Comparison of ENCODE assay signal across 9 cellular contexts in the genomic region with DNA sequence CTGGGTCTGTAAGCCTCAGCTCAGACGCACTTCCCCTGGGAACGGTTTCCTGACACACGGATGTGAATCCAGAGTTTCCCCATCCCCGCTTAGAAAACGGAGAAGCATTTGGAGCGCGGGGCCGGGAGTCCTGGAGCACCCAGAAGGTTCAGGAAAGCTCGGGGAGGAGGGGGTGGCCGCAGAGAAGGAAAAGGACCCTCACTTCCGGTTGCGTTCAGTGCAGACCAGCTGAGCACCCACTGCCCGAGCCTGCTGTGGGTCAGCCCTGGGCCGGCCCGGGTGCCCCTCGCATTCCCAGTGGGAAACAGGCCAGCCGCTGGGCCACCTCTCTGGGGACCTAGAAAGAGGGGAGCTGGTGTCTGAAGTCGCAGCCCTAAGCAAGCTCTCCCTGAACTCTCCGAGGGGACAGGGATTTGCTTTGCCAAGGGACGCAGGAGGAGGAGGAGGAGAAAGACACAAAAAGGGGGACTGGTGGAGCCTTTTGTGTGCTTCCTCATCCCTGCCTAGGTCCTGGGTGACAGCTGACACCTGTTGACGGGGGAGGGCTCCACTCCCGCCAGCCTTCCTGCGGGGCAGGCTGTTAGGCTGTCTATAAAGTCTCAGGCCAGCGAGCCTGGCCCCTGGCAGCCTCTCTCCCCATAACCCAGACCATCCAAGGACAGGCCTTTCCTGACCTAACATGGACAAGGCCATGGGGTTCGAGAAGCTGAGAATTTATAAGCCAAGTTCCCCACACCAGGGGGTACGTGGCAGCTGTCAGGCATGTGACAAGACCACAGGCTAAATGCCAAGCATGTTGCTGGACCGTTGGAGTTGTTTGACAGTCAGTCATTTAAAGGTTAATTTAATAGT. TPM values are rescaled to one million over a fixed set of nuclear protein-coding genes. Genes with fewer than 3 reads are reported as not detected.
A peak's percentile ranks its signal among the peaks of the same experiment; 100 is the strongest.
DNase-seq lines count a peak whose midpoint lies in the region; ATAC-seq and TF ChIP-seq lines count a peak whose summit lies in the region.
"Had no signal": no experiment of that assay in that cellular context is flagged by ENCODE, and none has a peak within 500 bp of the region (broad histone marks: within the 10 kb centered on the region; RNA-seq: fewer than 3 reads in every experiment).

No MANE protein-coding gene starts in this region.

- H3K27ac ChIP-seq in WERI-Rb-1 (peak overlapping the region; percentile 13; the same call in 1 of the 2 replicates), cardiac muscle cell (no peak overlapping the region), trophoblast cell (ENCODE audit: low read depth, low read length) (no peak overlapping the region)
- no peak overlapping the region for H3K27ac ChIP-seq in CD8-positive, alpha-beta memory T cell (ENCODE audit: low read depth, low read length)

- H3K9me3 Mint-ChIP-seq in CD8-positive, alpha-beta memory T cell: peaks cover 3 to 7% (median 6%) of the 10 kb centered on the region in 5 donors
- H3K9me3 Mint-ChIP-seq in activated naive CD4-positive, alpha-beta T cell treated with anti-CD3 and anti-CD28 coated beads, Interleukin-2, amount 10 ng/mL, durations not matched to agents 7 days and 5 days: peaks cover 5% of the 10 kb centered on the region

- peak overlapping the region; percentile 85 for H2AFZ ChIP-seq in trophoblast cell (ENCODE audit: insufficient read depth, low read length, poor library complexity)

- peak overlapping the region; percentile 74 for H4K91ac ChIP-seq in trophoblast cell (ENCODE audit: low read depth, low read length)

- H3K14ac ChIP-seq in trophoblast cell (ENCODE audit: low read length): peak overlapping the region; percentile 73

- WGBS in trophoblast cell (ENCODE audit: extremely low coverage, insufficient coverage, insufficient read length): no CpG with 5 or more reads among the region's 27 CpGs

- H3K9ac ChIP-seq in trophoblast cell (ENCODE audit: low read length): peak overlapping the region; percentile 37

- H3K79me1 ChIP-seq in trophoblast cell (ENCODE audit: low read length): peaks cover 13% of the 10 kb centered on the region

- no peak overlapping the region for H2AK5ac ChIP-seq in trophoblast cell (ENCODE audit: low read length)

- peaks cover 7% of the 10 kb centered on the region for H3K79me2 ChIP-seq in trophoblast cell (ENCODE audit: control insufficient read depth, insufficient read depth, low read length, poor library complexity)

- peak overlapping the region; percentile 66 for H2BK120ac ChIP-seq in trophoblast cell (ENCODE audit: insufficient read depth, low read length, poor library complexity)

- H3K4me3 ChIP-seq in WERI-Rb-1 (ENCODE audit: low read depth, low read length): no peak overlapping the region
- peak overlapping the region; percentile 56 for H3K4me3 ChIP-seq in cardiac muscle cell
- H3K4me3 ChIP-seq in trophoblast cell (ENCODE audit: low read depth, low read length): peak overlapping the region; percentile 75
- H3K4me3 ChIP-seq in CD8-positive, alpha-beta memory T cell (ENCODE audit: low read length): no peak overlapping the region

- ATAC-seq in GM19397 (IDR thresholded peaks at IDR 0.05; ENCODE audit: unreplicated experiment): no peak

- peak overlapping the region; percentile 66 for H2BK5ac ChIP-seq in trophoblast cell (ENCODE audit: low read depth, low read length, poor library complexity)

- H3K4me1 ChIP-seq in cardiac muscle cell (ENCODE audit: low read depth) (no peaks in the 10 kb centered on the region), trophoblast cell (ENCODE audit: control insufficient read depth in 1 of 2, insufficient read depth in 2 of 2, low read length in 2 of 2) (peaks cover 6 to 26% of the 10 kb centered on the region in 2 experiments)
- no peaks in the 10 kb centered on the region for H3K4me1 ChIP-seq in CD8-positive, alpha-beta memory T cell (ENCODE audit: insufficient read depth, low read length)

- H3K27ac Mint-ChIP-seq in CD8-positive, alpha-beta memory T cell: no peak overlapping the region
- no peak overlapping the region for H3K27ac Mint-ChIP-seq in activated naive CD4-positive, alpha-beta T cell treated with anti-CD3 and anti-CD28 coated beads, Interleukin-2, amount 10 ng/mL, durations not matched to agents 7 days and 5 days

- H4K8ac ChIP-seq in trophoblast cell (ENCODE audit: low read depth, low read length): peak overlapping the region; percentile 95

- H3K36me3 ChIP-seq in WERI-Rb-1 (no peaks in the 10 kb centered on the region), cardiac muscle cell (no peaks in the 10 kb centered on the region), trophoblast cell (ENCODE audit: control insufficient read depth in 1 of 2, insufficient read depth in 2 of 2, low read length in 2 of 2) (peaks cover 3 to 4% of the 10 kb centered on the region in 2 experiments)
- H3K36me3 ChIP-seq in CD8-positive, alpha-beta memory T cell (ENCODE audit: insufficient read depth, low read length): no peaks in the 10 kb centered on the region

- peak; percentile 68 for DNase-seq in COLO668 (lab: John Stamatoyannopoulos, UW; ENCODE audit: unreplicated experiment)
- DNase-seq in WERI-Rb-1: peak; percentile 63
- DNase-seq in cardiac muscle cell (ENCODE audit: low read depth in 1 of 2, low spot score in 1 of 2): peak in 1 of 2 donors; percentile 20
- no peak for DNase-seq in trophoblast cell
- no peak for DNase-seq in HEK293T (ENCODE audit: extremely low spot score)
- DNase-seq in CD8-positive, alpha-beta memory T cell: no peak
- DNase-seq in activated naive CD4-positive, alpha-beta T cell treated with anti-CD3 and anti-CD28 coated beads, Interleukin-2, amount 10 ng/mL, durations not matched to agents 7 days and 5 days: no peak

- no peak overlapping the region for H2BK12ac ChIP-seq in trophoblast cell (ENCODE audit: low read length)

- no peak for TF ChIP-seq CTCF in WERI-Rb-1 (IDR thresholded peaks at IDR 0.05; ENCODE audit: low read depth, low read length)
- no peak for TF ChIP-seq CTCF in cardiac muscle cell (IDR thresholded peaks at IDR 0.05; ENCODE audit: low read depth, low read length)

- H3K23ac ChIP-seq in trophoblast cell (ENCODE audit: low read length): no peak overlapping the region

- CTCF ChIA-PET in HEK293T (lab: Yijun Ruan, JAX): interaction anchor here (0.8 kb wide), 1 partner anchor 517 kb away, joined by 3 read pairs; no protein-coding TSS in a partner anchor
- CTCF ChIA-PET in CD8-positive, alpha-beta memory T cell (lab: Charles Lee): no interaction called here
- CTCF ChIA-PET in activated naive CD4-positive, alpha-beta T cell treated with anti-CD3 and anti-CD28 coated beads, Interleukin-2, amount 10 ng/mL, durations not matched to agents 7 days and 5 days (lab: Charles Lee): no interaction called here

- peaks cover 10 to 18% (median 17%) of the 10 kb centered on the region in 3 donors for H3K4me1 Mint-ChIP-seq in CD8-positive, alpha-beta memory T cell
- peaks cover 3% of the 10 kb centered on the region for H3K4me1 Mint-ChIP-seq in activated naive CD4-positive, alpha-beta T cell treated with anti-CD3 and anti-CD28 coated beads, Interleukin-2, amount 10 ng/mL, durations not matched to agents 7 days and 5 days

- POLR2A ChIA-PET in HEK293T (lab: Yijun Ruan, JAX): no interaction called here
- POLR2A ChIA-PET in CD8-positive, alpha-beta memory T cell (lab: Charles Lee): no interaction called here

- H3K27me3 Mint-ChIP-seq in CD8-positive, alpha-beta memory T cell: peaks cover 33 to 42% of the 10 kb centered on the region in 2 donors
- peaks cover 69% of the 10 kb centered on the region for H3K27me3 Mint-ChIP-seq in activated naive CD4-positive, alpha-beta T cell treated with anti-CD3 and anti-CD28 coated beads, Interleukin-2, amount 10 ng/mL, durations not matched to agents 7 days and 5 days

- H3K4me2 ChIP-seq in trophoblast cell (ENCODE audit: low read length): peak overlapping the region; percentile 91

- H3K27me3 ChIP-seq in WERI-Rb-1 (ENCODE audit: insufficient read depth, low read depth, severe bottlenecking) (no peaks in the 10 kb centered on the region), cardiac muscle cell (no peaks in the 10 kb centered on the region), trophoblast cell (ENCODE audit: insufficient read depth, low read length) (no peaks in the 10 kb centered on the region)
- H3K27me3 ChIP-seq in CD8-positive, alpha-beta memory T cell (ENCODE audit: insufficient read depth, low read length, poor library complexity, severe bottlenecking): peaks cover 3% of the 10 kb centered on the region

- H3K36me3 Mint-ChIP-seq in CD8-positive, alpha-beta memory T cell: no peaks in the 10 kb centered on the region
- no peaks in the 10 kb centered on the region for H3K36me3 Mint-ChIP-seq in activated naive CD4-positive, alpha-beta T cell treated with anti-CD3 and anti-CD28 coated beads, Interleukin-2, amount 10 ng/mL, durations not matched to agents 7 days and 5 days

- H3K4me3 Mint-ChIP-seq in CD8-positive, alpha-beta memory T cell: no peak overlapping the region
- no peak overlapping the region for H3K4me3 Mint-ChIP-seq in activated naive CD4-positive, alpha-beta T cell treated with anti-CD3 and anti-CD28 coated beads, Interleukin-2, amount 10 ng/mL, durations not matched to agents 7 days and 5 days

- H3K18ac ChIP-seq in trophoblast cell (ENCODE audit: low read length): peak overlapping the region; percentile 87

- H3K9me3 ChIP-seq in WERI-Rb-1 (ENCODE audit: severe bottlenecking): peaks cover under 1% of the 10 kb centered on the region
- no peaks in the 10 kb centered on the region for H3K9me3 ChIP-seq in cardiac muscle cell (ENCODE audit: low read depth)
- peaks cover 10% of the 10 kb centered on the region for H3K9me3 ChIP-seq in trophoblast cell (ENCODE audit: insufficient read depth, low read depth, low read length)
- no peaks in the 10 kb centered on the region for H3K9me3 ChIP-seq in CD8-positive, alpha-beta memory T cell (ENCODE audit: low read length)

- peak overlapping the region; percentile 66 for H3K4ac ChIP-seq in trophoblast cell (ENCODE audit: low read depth, low read length)

- peak overlapping the region; percentile 96 for H4K12ac ChIP-seq in trophoblast cell (ENCODE audit: low read depth, low read length)

TF ChIP-seq in HEK293T, 16 proteins besides CTCF, POLR2A, EP300 and RAD21 (continues in another document):
- TF ChIP-seq FOXM1 (IDR thresholded peaks at IDR 0.05; ENCODE audit: borderline replicate concordance) (no peak), CTBP1 (IDR thresholded peaks at IDR 0.05; ENCODE audit: borderline replicate concordance) (no peak), HDGF (IDR thresholded peaks at IDR 0.05; ENCODE audit: borderline replicate concordance) (no peak)

RNA-seq across cellular contexts. Expression of a gene that starts 0.7 kb away (rescaled TPM):
- 3.1 and 3.3 TPM in 2 replicates for total RNA-seq in cardiac muscle cell
- polyA plus RNA-seq in cardiac muscle cell: 1.1 and 2.0 TPM in 2 replicates
- 2.1 and 2.3 TPM in 2 replicates for polyA plus RNA-seq in trophoblast cell (2013)
- total RNA-seq in CD8-positive, alpha-beta memory T cell: under 1 TPM; 0.84 to 0.92 TPM
- polyA plus RNA-seq in CD8-positive, alpha-beta memory T cell: 1.3 TPM
- total RNA-seq: NCI-H460 had no signal

RNA-seq across cellular contexts. Expression of a gene that starts 1.9 kb away (rescaled TPM):
- total RNA-seq in cardiac muscle cell: 17.8 and 45.3 TPM in 2 replicates
- 2.5 and 4.0 TPM in 2 replicates for polyA plus RNA-seq in cardiac muscle cell
- 5.0 and 5.1 TPM in 2 replicates for polyA plus RNA-seq in trophoblast cell (2013)
- total RNA-seq in CD8-positive, alpha-beta memory T cell: 1 to 10 TPM; 1.6 to 2.3 TPM
- polyA plus RNA-seq in CD8-positive, alpha-beta memory T cell: 0.02 TPM

Comparison
In these comparisons a context has a peak if more than half of its experiments do, and no peak if none do; other contexts are left out.
1. DNase-seq: peak in COLO668 (single experiment) and WERI-Rb-1 (single experiment); none in trophoblast cell (0 of 2), HEK293T (single experiment), CD8-positive, alpha-beta memory T cell (0 of 5) and activated naive CD4-positive, alpha-beta T cell treated with anti-CD3 and anti-CD28 coated beads, Interleukin-2, amount 10 ng/mL, durations not matched to agents 7 days and 5 days (single experiment).
2. H3K4me3 ChIP-seq: peak in cardiac muscle cell (single experiment) and trophoblast cell (single experiment); none in WERI-Rb-1 (single experiment) and CD8-positive, alpha-beta memory T cell (single experiment).